In genomic region chr17:56835259-56835575, GRCh38 we compare ENCODE assay signal across 8 cellular contexts. TPM values are rescaled to one million over a fixed set of nuclear protein-coding genes. Genes with fewer than 3 reads are reported as not detected.
DNase-seq lines count a peak whose midpoint lies in the region; ATAC-seq and TF ChIP-seq lines count a peak whose summit lies in the region.

No MANE protein-coding gene starts in this region.

- peak overlapping the region; percentile 89 for H3K27ac Mint-ChIP-seq in T-helper 1 cell treated with Interleukin-12 subunit alpha and Interleukin-12 subunit beta and Interleukin-4 antibody, amounts not matched to agents 30 μg/mL and 1 μg/mL, for 36 hours
- no peak overlapping the region for H3K27ac Mint-ChIP-seq in WTC11

- peaks cover 29% of the 10 kb centered on the region for H3K36me3 Mint-ChIP-seq in T-helper 1 cell treated with Interleukin-12 subunit alpha and Interleukin-12 subunit beta and Interleukin-4 antibody, amounts not matched to agents 30 μg/mL and 1 μg/mL, for 36 hours (ENCODE audit: low read depth)
- peaks cover 11% of the 10 kb centered on the region for H3K36me3 Mint-ChIP-seq in WTC11

- peaks cover 50% of the 10 kb centered on the region for H3K4me1 Mint-ChIP-seq in T-helper 1 cell treated with Interleukin-12 subunit alpha and Interleukin-12 subunit beta and Interleukin-4 antibody, amounts not matched to agents 30 μg/mL and 1 μg/mL, for 36 hours (ENCODE audit: low read depth)
- peaks cover 54% of the 10 kb centered on the region for H3K4me1 Mint-ChIP-seq in WTC11

- peak overlapping the region; percentile 85 for H3K4me3 Mint-ChIP-seq in T-helper 1 cell treated with Interleukin-12 subunit alpha and Interleukin-12 subunit beta and Interleukin-4 antibody, amounts not matched to agents 30 μg/mL and 1 μg/mL, for 36 hours
- peak overlapping the region; percentile 79 for H3K4me3 Mint-ChIP-seq in WTC11

- H3K27me3 ChIP-seq in iPS-20b (ENCODE audit: insufficient read depth, low read length) = peaks cover 32% of the 10 kb centered on the region

- CTCF ChIA-PET in WTC11 (lab: Charles Lee) = interaction anchor here (4.3 kb wide), 1 partner anchor 15 kb away, joined by 36 read pairs; no protein-coding TSS in a partner anchor

- no peaks in the 10 kb centered on the region for H3K9me3 Mint-ChIP-seq in T-helper 1 cell treated with Interleukin-12 subunit alpha and Interleukin-12 subunit beta and Interleukin-4 antibody, amounts not matched to agents 30 μg/mL and 1 μg/mL, for 36 hours
- peaks cover 4% of the 10 kb centered on the region; the same call in 1 of the 2 replicates for H3K9me3 Mint-ChIP-seq in WTC11

- POLR2A ChIA-PET in WTC11 (lab: Charles Lee) = no interaction called here

- no peaks in the 10 kb centered on the region for H3K36me3 ChIP-seq in iPS-20b (ENCODE audit: insufficient read depth, low read depth, low read length)

- H3K4me3 ChIP-seq in iPS-20b (ENCODE audit: low read length) = peak overlapping the region; percentile 84

- in situ Hi-C loops in GM13977 (cut with MboI; ENCODE audit: low pct_unique_long_range_greater_than_20kb, low sequenced_read_pairs, unreplicated experiment) = no loop called here

- DNase-seq in T-helper 1 cell (no peak), WTC11 (ENCODE audit: low spot score) (no peak), superior temporal gyrus (ENCODE audit: extremely low spot score) (peak; percentile 16), GM13977 (ENCODE audit: low spot score) (no peak)

- H3K4me1 ChIP-seq in iPS-20b (ENCODE audit: insufficient read depth, low read length) = peaks cover 23% of the 10 kb centered on the region; the same call in 1 of the 2 replicates

- H3K27ac ChIP-seq in iPS-20b (ENCODE audit: low read length) = no peak overlapping the region

- no peaks in the 10 kb centered on the region for H3K27me3 Mint-ChIP-seq in T-helper 1 cell treated with Interleukin-12 subunit alpha and Interleukin-12 subunit beta and Interleukin-4 antibody, amounts not matched to agents 30 μg/mL and 1 μg/mL, for 36 hours (ENCODE audit: low read depth)
- peaks cover 19% of the 10 kb centered on the region for H3K27me3 Mint-ChIP-seq in WTC11 (ENCODE audit: low read depth)

- TF ChIP-seq CTCF in WTC11 (IDR thresholded peaks at IDR 0.05) (no peak), GM13977 (IDR thresholded peaks at IDR 0.05; ENCODE audit: extremely low read depth, insufficient read depth, missing control alignments) (no peak)

- ATAC-seq in WTC11 (no peak), GM21576 (IDR thresholded peaks at IDR 0.05; ENCODE audit: unreplicated experiment) (no peak), HG02981 (IDR thresholded peaks at IDR 0.05; ENCODE audit: unreplicated experiment) (no peak)

- no peaks in the 10 kb centered on the region for H3K9me3 ChIP-seq in iPS-20b (ENCODE audit: insufficient read depth, low read depth, low read length)

- H3K9ac ChIP-seq in iPS-20b (ENCODE audit: low read depth, low read length) = peak overlapping the region; percentile 40; the same call in 1 of the 2 replicates

TF ChIP-seq in WTC11, 78 proteins besides CTCF, POLR2A, EP300 and RAD21:
- TF ChIP-seq ZNF512 (CRISPR knock-in tag; IDR thresholded peaks at IDR 0.05; ENCODE audit: borderline replicate concordance) (no peak), CREB1 (CRISPR knock-in tag; IDR thresholded peaks at IDR 0.05) (no peak), NFATC4 (CRISPR knock-in tag; IDR thresholded peaks at IDR 0.05) (no peak), RELA (CRISPR knock-in tag; IDR thresholded peaks at IDR 0.05; ENCODE audit: borderline replicate concordance) (no peak)

RNA-seq across cellular contexts. Expression of gene DGKE, which starts 1.3 kb away (rescaled TPM):
- total RNA-seq in WTC11 (2021) = 8.5 to 9.4 TPM (median 9.3 TPM) in 3 replicates

RNA-seq across cellular contexts. Expression of gene C17orf67, which starts 1.5 kb away (rescaled TPM):
- 3.0 to 3.4 TPM (median 3.3 TPM) in 3 replicates for total RNA-seq in WTC11 (2021)
